Comparison of ENCODE assay signal across 8 cellular contexts in the genomic region with DNA sequence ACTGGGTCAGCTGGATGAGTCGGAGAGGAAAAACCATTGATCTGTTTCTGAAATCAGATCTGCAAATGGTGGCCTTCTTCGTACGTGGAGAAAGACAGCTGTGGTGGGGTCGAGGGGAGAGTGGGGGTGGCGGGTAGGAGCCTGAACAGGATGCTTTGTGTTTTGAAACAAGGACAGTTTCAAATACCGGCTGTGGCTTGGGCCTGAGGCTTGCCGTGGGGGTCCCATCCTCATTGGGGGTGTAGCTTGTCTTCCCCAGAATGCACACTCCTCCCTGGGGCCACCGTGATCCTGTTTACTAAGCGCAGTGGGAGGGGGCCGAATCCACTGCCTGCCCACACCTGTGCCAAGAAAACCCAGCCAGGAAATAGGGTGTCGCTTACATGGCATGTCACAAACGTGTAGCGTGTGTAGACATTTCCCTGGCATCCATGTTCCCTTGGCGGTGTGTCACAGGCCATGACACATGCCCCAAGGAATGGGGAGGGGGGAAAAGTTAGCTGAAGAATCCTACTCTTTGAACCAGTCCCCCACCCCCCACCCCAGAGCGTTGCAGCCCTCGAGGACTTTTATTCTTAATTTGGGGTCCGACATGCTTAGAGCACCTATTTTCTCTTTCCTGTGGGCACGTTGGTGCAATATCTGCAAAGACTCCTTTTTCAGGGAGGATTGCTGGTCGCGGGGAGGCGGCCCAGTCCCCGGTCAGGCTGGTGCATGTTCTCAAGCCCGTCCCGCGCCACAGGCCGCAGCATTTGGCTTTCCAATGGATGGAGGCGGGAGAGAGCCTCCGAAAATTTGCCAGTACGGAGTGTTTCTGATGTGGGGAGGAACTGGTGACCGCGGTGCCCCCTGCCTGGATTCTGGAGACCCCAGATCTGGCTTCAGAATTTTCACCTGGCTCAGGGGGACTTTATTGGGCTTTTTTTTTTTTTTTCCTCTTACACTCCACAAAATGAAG. TPM values are rescaled to one million over a fixed set of nuclear protein-coding genes. Genes with fewer than 3 reads are reported as not detected.
DNase-seq lines count a peak whose midpoint lies in the region; ATAC-seq and TF ChIP-seq lines count a peak whose summit lies in the region.

No MANE protein-coding gene starts in this region.

- peaks cover 33% of the 10 kb centered on the region for H3K36me3 Mint-ChIP-seq in activated CD8-positive, alpha-beta memory T cell treated with anti-CD3 and anti-CD28 coated beads, Interleukin-2, amount 10 ng/mL, durations not matched to agents 7 days and 5 days
- H3K36me3 Mint-ChIP-seq in naive B cell = peaks cover 0 to 8% of the 10 kb centered on the region in 2 donors

- DNase-seq in activated CD8-positive, alpha-beta memory T cell treated with anti-CD3 and anti-CD28 coated beads, Interleukin-2, amount 10 ng/mL, durations not matched to agents 7 days and 5 days = peak; percentile 57
- DNase-seq in activated CD8-positive, alpha-beta memory T cell treated with anti-CD3 and anti-CD28 coated beads for 24 hours = no peak
- no peak for DNase-seq in RWPE2 (ENCODE audit: low spot score)
- peak in 2 of 3 donors; percentile 9 to 16 for DNase-seq in effector memory CD4-positive, alpha-beta T cell
- no peak for DNase-seq in naive B cell
- no peak for DNase-seq in NCI-H82 (lab: John Stamatoyannopoulos, UW)

- no peaks in the 10 kb centered on the region for H3K9me3 ChIP-seq in RWPE2 (ENCODE audit: severe bottlenecking)
- no peaks in the 10 kb centered on the region for H3K9me3 ChIP-seq in effector memory CD4-positive, alpha-beta T cell (ENCODE audit: control insufficient read depth, low read length)

- H3K9me3 Mint-ChIP-seq in activated CD8-positive, alpha-beta memory T cell treated with anti-CD3 and anti-CD28 coated beads, Interleukin-2, amount 10 ng/mL, durations not matched to agents 7 days and 5 days (ENCODE audit: low read depth) = no peaks in the 10 kb centered on the region
- H3K9me3 Mint-ChIP-seq in naive B cell = peaks cover 0 to 13% (median 3%) of the 10 kb centered on the region in 7 donors

- H3K4me1 Mint-ChIP-seq in activated CD8-positive, alpha-beta memory T cell treated with anti-CD3 and anti-CD28 coated beads, Interleukin-2, amount 10 ng/mL, durations not matched to agents 7 days and 5 days = peaks cover 71% of the 10 kb centered on the region
- peaks cover 45 to 68% (median 61%) of the 10 kb centered on the region in 3 donors for H3K4me1 Mint-ChIP-seq in naive B cell

- peak overlapping the region; percentile 88 for H3K27ac ChIP-seq in RWPE2 (ENCODE audit: poor library complexity, severe bottlenecking)
- peak overlapping the region; percentile 66 for H3K27ac ChIP-seq in effector memory CD4-positive, alpha-beta T cell (ENCODE audit: insufficient read depth, low read length, poor library complexity, severe bottlenecking)

- peak overlapping the region; percentile 60 for H3K4me3 ChIP-seq in RWPE2 (ENCODE audit: severe bottlenecking)
- H3K4me3 ChIP-seq in effector memory CD4-positive, alpha-beta T cell (ENCODE audit: insufficient read depth, low read depth, low read length, poor library complexity, severe bottlenecking) = peak overlapping the region; percentile 81

- H3K27me3 ChIP-seq in RWPE2 (ENCODE audit: insufficient read depth, poor library complexity, severe bottlenecking) = no peaks in the 10 kb centered on the region
- H3K27me3 ChIP-seq in effector memory CD4-positive, alpha-beta T cell (replicated peaks; ENCODE audit: control insufficient read depth, insufficient read depth, low read length, poor library complexity, severe bottlenecking) = no peaks in the 10 kb centered on the region

- H3K4me1 ChIP-seq in RWPE2 (ENCODE audit: insufficient read depth, poor library complexity, severe bottlenecking) = peaks cover 26% of the 10 kb centered on the region
- peaks cover 26% of the 10 kb centered on the region for H3K4me1 ChIP-seq in effector memory CD4-positive, alpha-beta T cell (ENCODE audit: control insufficient read depth, insufficient read depth, low read length, poor library complexity, severe bottlenecking)

- H3K36me3 ChIP-seq in RWPE2 (ENCODE audit: low read depth) = peaks cover 22% of the 10 kb centered on the region
- H3K36me3 ChIP-seq in effector memory CD4-positive, alpha-beta T cell (ENCODE audit: control insufficient read depth, insufficient read depth, low read length) = no peaks in the 10 kb centered on the region

- ATAC-seq in activated CD8-positive, alpha-beta memory T cell treated with anti-CD3 and anti-CD28 coated beads, Interleukin-2, amount 10 ng/mL, durations not matched to agents 7 days and 5 days = no peak
- peak; percentile 30 for ATAC-seq in RWPE2 (ENCODE audit: low read depth)
- no peak for ATAC-seq in naive B cell (ENCODE audit: low read depth in 2 of 2)
- no peak for ATAC-seq in GM18498 (IDR thresholded peaks at IDR 0.05; ENCODE audit: unreplicated experiment)
- no peak for ATAC-seq in GM21825 (IDR thresholded peaks at IDR 0.05; ENCODE audit: unreplicated experiment)

- H3K27ac Mint-ChIP-seq in activated CD8-positive, alpha-beta memory T cell treated with anti-CD3 and anti-CD28 coated beads, Interleukin-2, amount 10 ng/mL, durations not matched to agents 7 days and 5 days = peak overlapping the region; percentile 83
- H3K27ac Mint-ChIP-seq in naive B cell = peak overlapping the region; percentile 69 to 95 (median 90)

- CTCF ChIA-PET in activated CD8-positive, alpha-beta memory T cell treated with anti-CD3 and anti-CD28 coated beads, Interleukin-2, amount 10 ng/mL, durations not matched to agents 7 days and 5 days (lab: Charles Lee) = interaction anchor here (1.0 to 1.6 kb wide), 3 partner anchors 14 to 34 kb away, joined by 3 to 4 read pairs (median 3); no protein-coding TSS in a partner anchor

- peaks cover 12% of the 10 kb centered on the region for H3K27me3 Mint-ChIP-seq in activated CD8-positive, alpha-beta memory T cell treated with anti-CD3 and anti-CD28 coated beads, Interleukin-2, amount 10 ng/mL, durations not matched to agents 7 days and 5 days
- no peaks in the 10 kb centered on the region for H3K27me3 Mint-ChIP-seq in naive B cell

- no peak for TF ChIP-seq CTCF in RWPE2 (IDR thresholded peaks at IDR 0.05; ENCODE audit: poor library complexity, severe bottlenecking)

- H3K4me3 Mint-ChIP-seq in activated CD8-positive, alpha-beta memory T cell treated with anti-CD3 and anti-CD28 coated beads, Interleukin-2, amount 10 ng/mL, durations not matched to agents 7 days and 5 days = peak overlapping the region; percentile 91
- peak overlapping the region; percentile 81 to 94 (median 92) for H3K4me3 Mint-ChIP-seq in naive B cell

RNA-seq across cellular contexts. Expression of a gene that starts 2.0 kb away (rescaled TPM):
- 10 to 100 TPM; 77.4 to 98.8 TPM for total RNA-seq in activated CD8-positive, alpha-beta memory T cell treated with anti-CD3 and anti-CD28 coated beads, Interleukin-2, amount 10 ng/mL, durations not matched to agents 7 days and 5 days
- polyA plus RNA-seq in naive B cell (ENCODE audit: low read depth in 6 of 6) = 1 to 10 TPM in 3 of 6 donors, under 1 TPM in 3; 0.61 to 2.5 (median 1.3) TPM

Comparison
In these comparisons a context has a peak if more than half of its experiments do, and no peak if none do; other contexts are left out.
1. DNase-seq: peak in activated CD8-positive, alpha-beta memory T cell treated with anti-CD3 and anti-CD28 coated beads, Interleukin-2, amount 10 ng/mL, durations not matched to agents 7 days and 5 days (single experiment) and effector memory CD4-positive, alpha-beta T cell (2 of 3); none in activated CD8-positive, alpha-beta memory T cell treated with anti-CD3 and anti-CD28 coated beads for 24 hours (single experiment), RWPE2 (single experiment), naive B cell (single experiment) and NCI-H82 (single experiment).